Comparison of ENCODE assay signal across 8 cellular contexts in the genomic region with DNA sequence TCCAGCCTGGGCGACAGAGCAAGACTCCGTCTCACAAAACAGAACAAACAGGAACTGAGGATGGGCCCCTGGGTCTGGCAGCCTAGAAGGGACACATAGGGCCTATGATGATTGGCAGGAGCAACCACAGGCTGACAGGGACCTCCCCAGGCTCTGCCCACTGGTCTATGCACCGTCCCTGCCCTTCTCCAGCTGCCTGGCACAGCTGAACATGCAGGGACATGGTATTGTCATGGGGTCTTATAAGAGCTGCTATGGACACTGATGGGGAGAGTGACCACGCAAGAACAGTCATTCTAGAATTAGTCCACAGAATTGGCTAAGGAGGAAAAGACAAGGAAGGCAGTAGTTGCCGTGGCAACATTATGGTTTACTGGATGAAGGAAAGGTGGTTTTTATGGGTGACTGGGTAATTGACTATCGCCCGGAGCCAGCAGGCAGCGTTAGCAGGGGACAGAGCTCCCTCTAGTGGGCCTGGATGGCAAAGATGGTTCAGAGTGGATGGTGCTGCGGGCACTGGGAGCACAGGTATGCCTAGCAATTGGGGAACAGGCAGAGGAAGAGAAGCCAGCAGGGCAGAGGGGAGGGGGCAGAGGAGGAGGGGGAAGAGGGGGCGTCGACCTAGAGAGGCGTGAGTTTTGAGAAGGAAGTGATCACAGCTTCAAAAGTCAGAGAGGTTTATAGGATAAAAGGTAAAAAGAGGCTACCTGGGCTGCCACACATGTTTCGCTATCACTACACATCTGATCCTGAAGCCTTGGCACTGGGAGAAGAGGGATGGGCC. TPM values are rescaled to one million over a fixed set of nuclear protein-coding genes. Genes with fewer than 3 reads are reported as not detected.
DNase-seq lines count a peak whose midpoint lies in the region; ATAC-seq, FAIRE-seq and TF ChIP-seq lines count a peak whose summit lies in the region.

No MANE protein-coding gene starts in this region.

- H3K9me3 ChIP-seq in BE2C (no peaks in the 10 kb centered on the region), mucosa of descending colon (no peaks in the 10 kb centered on the region)

- intact Hi-C loops in mucosa of descending colon (cut with DNase I, micrococcal nuclease) = no loop called here

- H3K4me3 ChIP-seq in BE2C (ENCODE audit: low read depth, low read length) (no peak overlapping the region), mucosa of descending colon (no peak overlapping the region)

- H3K4me1 Mint-ChIP-seq in activated CD4-positive, alpha-beta memory T cell treated with anti-CD3 and anti-CD28 coated beads, Interleukin-2, amount 10 ng/mL, durations not matched to agents 7 days and 5 days = peaks cover 4% of the 10 kb centered on the region
- H3K4me1 Mint-ChIP-seq in effector memory CD8-positive, alpha-beta T cell (ENCODE audit: low read depth in 2 of 2) = peaks cover 0 to 4% of the 10 kb centered on the region in 2 donors

- no peaks in the 10 kb centered on the region for H3K27me3 ChIP-seq in BE2C

- FAIRE-seq in HTR-8/SVneo (lab: Jason Lieb, UNC) = no peak

- H3K9me3 Mint-ChIP-seq in activated CD4-positive, alpha-beta memory T cell treated with anti-CD3 and anti-CD28 coated beads, Interleukin-2, amount 10 ng/mL, durations not matched to agents 7 days and 5 days = no peaks in the 10 kb centered on the region
- H3K9me3 Mint-ChIP-seq in effector memory CD8-positive, alpha-beta T cell = no peaks in the 10 kb centered on the region

- H3K36me3 Mint-ChIP-seq in activated CD4-positive, alpha-beta memory T cell treated with anti-CD3 and anti-CD28 coated beads, Interleukin-2, amount 10 ng/mL, durations not matched to agents 7 days and 5 days (ENCODE audit: low read depth) = no peaks in the 10 kb centered on the region
- H3K36me3 Mint-ChIP-seq in effector memory CD8-positive, alpha-beta T cell (ENCODE audit: insufficient read depth) = peaks cover 8% of the 10 kb centered on the region

- H3K4me1 ChIP-seq in BE2C = no peaks in the 10 kb centered on the region
- H3K4me1 ChIP-seq in mucosa of descending colon (ENCODE audit: low read depth) = no peaks in the 10 kb centered on the region

- ATAC-seq in effector memory CD8-positive, alpha-beta T cell (replicated peaks) = peak; percentile 99
- peak; percentile 100 for ATAC-seq in mucosa of descending colon

- CTCF ChIA-PET in activated CD4-positive, alpha-beta memory T cell treated with anti-CD3 and anti-CD28 coated beads, Interleukin-2, amount 10 ng/mL, durations not matched to agents 7 days and 5 days (lab: Charles Lee) = interaction anchor here (0.7 to 2.5 kb wide), 22 partner anchors 8 to 1359 kb away, joined by 3 to 17 read pairs (median 4); a partner anchor contains a TSS

- DNase-seq in BE2C = peak; percentile 82
- DNase-seq in GM19240 (ENCODE audit: insufficient read length, low spot score) = peak; percentile 79
- peak; percentile 76 for DNase-seq in HTR-8/SVneo (ENCODE audit: insufficient read length, low spot score)
- peak; percentile 74 for DNase-seq in NK-92 treated with Interleukin-12 subunit alpha and Interleukin-12 subunit beta, amount 100 ng/mL, for 24 hours (lab: John Stamatoyannopoulos, UW)
- peak; percentile 84 for DNase-seq in activated CD4-positive, alpha-beta memory T cell treated with anti-CD3 and anti-CD28 coated beads, Interleukin-2, amount 10 ng/mL, durations not matched to agents 7 days and 5 days
- peak; percentile 79 to 86 (median 82) for DNase-seq in effector memory CD8-positive, alpha-beta T cell
- DNase-seq in mucosa of descending colon = peak; percentile 68 to 96 (median 88)
- DNase-seq in stimulated activated CD8-positive, alpha-beta memory T cell treated with anti-CD3 and anti-CD28 coated beads, Interleukin-7, amount 100 ng/mL, for 1 hour (ENCODE audit: low read depth in 2 of 2) = peak; percentile 66 to 78

- H3K36me3 ChIP-seq in BE2C (no peaks in the 10 kb centered on the region), mucosa of descending colon (ENCODE audit: low read depth) (no peaks in the 10 kb centered on the region)

- no peak overlapping the region for H3K27ac Mint-ChIP-seq in activated CD4-positive, alpha-beta memory T cell treated with anti-CD3 and anti-CD28 coated beads, Interleukin-2, amount 10 ng/mL, durations not matched to agents 7 days and 5 days
- no peak overlapping the region for H3K27ac Mint-ChIP-seq in effector memory CD8-positive, alpha-beta T cell

- TF ChIP-seq CTCF in BE2C (IDR thresholded peaks at IDR 0.05; ENCODE audit: low read depth, low read length) = peak; percentile 98
- peak; percentile 79 for TF ChIP-seq CTCF in mucosa of descending colon (IDR thresholded peaks at IDR 0.05)

- H3K4me3 Mint-ChIP-seq in activated CD4-positive, alpha-beta memory T cell treated with anti-CD3 and anti-CD28 coated beads, Interleukin-2, amount 10 ng/mL, durations not matched to agents 7 days and 5 days = no peak overlapping the region
- H3K4me3 Mint-ChIP-seq in effector memory CD8-positive, alpha-beta T cell = no peak overlapping the region

- peaks cover 29% of the 10 kb centered on the region for H3K27me3 Mint-ChIP-seq in activated CD4-positive, alpha-beta memory T cell treated with anti-CD3 and anti-CD28 coated beads, Interleukin-2, amount 10 ng/mL, durations not matched to agents 7 days and 5 days
- peaks cover 18 to 24% of the 10 kb centered on the region in 2 donors for H3K27me3 Mint-ChIP-seq in effector memory CD8-positive, alpha-beta T cell

- POLR2A ChIA-PET in activated CD4-positive, alpha-beta memory T cell treated with anti-CD3 and anti-CD28 coated beads, Interleukin-2, amount 10 ng/mL, durations not matched to agents 7 days and 5 days (lab: Charles Lee) = interaction anchor here (1.7 kb wide), 1 partner anchor 8 kb away, joined by 6 read pairs; a partner anchor contains a TSS

RNA-seq across cellular contexts. Expression of a gene that starts 7.8 kb away (rescaled TPM):
- polyA plus RNA-seq in BE2C (2012; ENCODE audit: insufficient read depth, insufficient read length, low read depth) = 8.9 TPM
- total RNA-seq in activated CD4-positive, alpha-beta memory T cell treated with anti-CD3 and anti-CD28 coated beads, Interleukin-2, amount 10 ng/mL, durations not matched to agents 7 days and 5 days = 10 to 100 TPM; 72.6 to 72.7 TPM
- 10 to 100 TPM; 47.9 to 55.3 (median 53.9) TPM for total RNA-seq in mucosa of descending colon

RNA-seq across cellular contexts. Expression of a gene that starts 49.4 kb away (rescaled TPM):
- 2.7 TPM for polyA plus RNA-seq in BE2C (2012; ENCODE audit: insufficient read depth, insufficient read length, low read depth)
- total RNA-seq in activated CD4-positive, alpha-beta memory T cell treated with anti-CD3 and anti-CD28 coated beads, Interleukin-2, amount 10 ng/mL, durations not matched to agents 7 days and 5 days = under 1 TPM; 0.23 to 0.28 TPM
- total RNA-seq in mucosa of descending colon = 1 to 10 TPM in 2 of 3 donors, under 1 TPM in 1; 0.55 to 2.9 (median 1.6) TPM

RNA-seq across cellular contexts. Expression of a gene that starts 57.6 kb away (rescaled TPM):
- not detected for polyA plus RNA-seq in BE2C (2012; ENCODE audit: insufficient read depth, insufficient read length, low read depth)
- total RNA-seq in activated CD4-positive, alpha-beta memory T cell treated with anti-CD3 and anti-CD28 coated beads, Interleukin-2, amount 10 ng/mL, durations not matched to agents 7 days and 5 days = not detected
- 10 to 100 TPM; 12.4 to 28.4 (median 22.2) TPM for total RNA-seq in mucosa of descending colon

Comparison
In these comparisons a context has a peak if more than half of its experiments do, and no peak if none do; other contexts are left out.
1. RNA of a gene that starts 57.6 kb away (total RNA-seq): 12.4 to 28.4 TPM in mucosa of descending colon; not detected in activated CD4-positive, alpha-beta memory T cell treated with anti-CD3 and anti-CD28 coated beads, Interleukin-2, amount 10 ng/mL, durations not matched to agents 7 days and 5 days; every median in the first group is over 10 times any median in the second.
2. Peak in every context shown above with its lines, with median percentiles within 50 percentile points of each other: DNase-seq.